8 cellular contexts compared by ENCODE assay signal in genomic region chr7:39623312-39624201, GRCh38. TPM values are rescaled to one million over a fixed set of nuclear protein-coding genes. Genes with fewer than 3 reads are reported as not detected.
DNase-seq lines count a peak whose midpoint lies in the region; ATAC-seq and TF ChIP-seq lines count a peak whose summit lies in the region.

RALA (plus strand) TSS chr7:39623572; CDS start chr7:39686668, 63,096 bp downstream.

- peak; percentile 95 for ATAC-seq in effector memory CD8-positive, alpha-beta T cell (replicated peaks)
- peak; percentile 86 for ATAC-seq in memory B cell (ENCODE audit: low read depth)

- no peaks in the 10 kb centered on the region for H3K9me3 Mint-ChIP-seq in effector memory CD8-positive, alpha-beta T cell
- H3K9me3 Mint-ChIP-seq in memory B cell, result no peaks in the 10 kb centered on the region

- no peaks in the 10 kb centered on the region for H3K27me3 Mint-ChIP-seq in effector memory CD8-positive, alpha-beta T cell
- H3K27me3 Mint-ChIP-seq in memory B cell, result no peaks in the 10 kb centered on the region

- peaks cover 4% of the 10 kb centered on the region for H3K36me3 Mint-ChIP-seq in effector memory CD8-positive, alpha-beta T cell (ENCODE audit: insufficient read depth)
- H3K36me3 Mint-ChIP-seq in memory B cell, result peaks cover 2% of the 10 kb centered on the region

- H3K4me3 Mint-ChIP-seq in effector memory CD8-positive, alpha-beta T cell, result peak within 1 kb of the TSS; percentile 90 to 94
- H3K4me3 Mint-ChIP-seq in memory B cell, result peak within 1 kb of the TSS; percentile 98

- H3K4me1 Mint-ChIP-seq in effector memory CD8-positive, alpha-beta T cell (ENCODE audit: low read depth in 2 of 2), result peaks cover 23 to 44% of the 10 kb centered on the region in 2 donors
- peaks cover 36% of the 10 kb centered on the region for H3K4me1 Mint-ChIP-seq in memory B cell

- peak within 1 kb of the TSS; percentile 92 to 94 for H3K27ac Mint-ChIP-seq in effector memory CD8-positive, alpha-beta T cell
- H3K27ac Mint-ChIP-seq in memory B cell, result peak within 1 kb of the TSS; percentile 98

- no peak for TF ChIP-seq CTCF in GM20000 (IDR thresholded peaks at IDR 0.05; ENCODE audit: extremely low read depth, missing control alignments)

- DNase-seq in COLO829 (ENCODE audit: low spot score) (peak; percentile 92), GM20000 (ENCODE audit: low spot score) (peak; percentile 96), HT-29 (ENCODE audit: low spot score) (peak; percentile 93), NOMO-1 treated with DMSO at 0.1 percent for 48 hours (lab: John Stamatoyannopoulos, UW; ENCODE audit: unreplicated experiment) (peak; percentile 77), memory B cell (ENCODE audit: low spot score in 2 of 2) (peak; percentile 78 to 81)
- DNase-seq in activated CD8-positive, alpha-beta memory T cell treated with anti-CD3 and anti-CD28 coated beads for 48 hours (ENCODE audit: low read depth in 2 of 3, low spot score in 2 of 3), result peak; percentile 79 to 82 (median 81)
- DNase-seq in effector memory CD8-positive, alpha-beta T cell, result peak; percentile 84 to 85 (median 84)
- peak; percentile 78 for DNase-seq in stimulated activated CD8-positive, alpha-beta memory T cell treated with anti-CD3 and anti-CD28 coated beads, Interleukin-12 subunit alpha, Interleukin-12 subunit beta, amount 100 ng/mL, for 1 hour (ENCODE audit: low read depth)

RNA-seq across cellular contexts. Expression of gene RALA, which starts in this region (rescaled TPM):
- 5.7 and 7.6 TPM in 2 replicates for total RNA-seq in HT-29 (2014; rRNA removed; shearing (Covaris generic))

Comparison
In these comparisons a context has a peak if more than half of its experiments do, and no peak if none do; other contexts are left out.
1. Peak in every context shown above with its lines: DNase-seq and ATAC-seq.